Comparison of ENCODE assay signal across 8 cellular contexts in genomic region chr12:51590347-51591019, GRCh38. TPM values are rescaled to one million over a fixed set of nuclear protein-coding genes. Genes with fewer than 3 reads are reported as not detected.
DNase-seq lines count a peak whose midpoint lies in the region; ATAC-seq and TF ChIP-seq lines count a peak whose summit lies in the region.

No MANE protein-coding gene starts in this region.

- peak; percentile 70 for DNase-seq in Ammon's horn (ENCODE audit: low spot score)
- peak; percentile 75 for DNase-seq in IMR-90
- peak; percentile 90 for DNase-seq in OCI-LY7 (ENCODE audit: low spot score)
- peak; percentile 41 to 60 for DNase-seq in activated T-helper 1 cell treated with anti-CD3 and anti-CD28 coated beads, Interleukin-2, amount 50 U/mL, for 16 hours (ENCODE audit: low read depth in 1 of 2, low spot score in 1 of 2)
- DNase-seq in fibroblast of pulmonary artery (ENCODE audit: low read depth) = peak; percentile 49
- peak; percentile 98 for DNase-seq in neural progenitor cell (ENCODE audit: low spot score)
- peak; percentile 66 for DNase-seq in stomach

- no peaks in the 10 kb centered on the region for H3K9me3 Mint-ChIP-seq in neural progenitor cell

- H4K5ac ChIP-seq in IMR-90 (ENCODE audit: low read depth, low read length) = no peak overlapping the region

- H3K9ac ChIP-seq in IMR-90 (ENCODE audit: low read depth, low read length) (peak overlapping the region; percentile 54), neural progenitor cell (no peak overlapping the region)

- peaks cover 22% of the 10 kb centered on the region for H3K27me3 Mint-ChIP-seq in neural progenitor cell (ENCODE audit: insufficient read depth, low read depth)

- H3K4me1 ChIP-seq in IMR-90 (ENCODE audit: control insufficient read depth, insufficient read depth, low read length) (no peaks in the 10 kb centered on the region; the same call in 1 of the 2 replicates), OCI-LY7 (ENCODE audit: insufficient read depth, low read length, poor library complexity, severe bottlenecking) (peaks cover 8% of the 10 kb centered on the region), neural progenitor cell (peaks cover 5% of the 10 kb centered on the region), stomach (peaks cover 11 to 18% (median 13%) of the 10 kb centered on the region in 4 donors)

- H3K79me2 ChIP-seq in OCI-LY7 (ENCODE audit: insufficient read depth, low read depth, low read length) = no peaks in the 10 kb centered on the region
- H3K79me2 ChIP-seq in neural progenitor cell (ENCODE audit: low read depth) = peaks cover 34% of the 10 kb centered on the region

- dilution Hi-C loops in IMR-90 (cut with HindIII; ENCODE audit: low sequenced_read_pairs, unreplicated experiment) = no loop called here

- H3K18ac ChIP-seq in IMR-90 (ENCODE audit: low read depth, low read length) = no peak overlapping the region

- no peak overlapping the region for H2BK120ac ChIP-seq in IMR-90 (ENCODE audit: low read depth, low read length)

- no peak for TF ChIP-seq POLR2A in IMR-90 (IDR thresholded peaks at IDR 0.05; ENCODE audit: low read depth, low read length)
- no peak for TF ChIP-seq POLR2A in stomach (IDR thresholded peaks at IDR 0.05)

- in situ Hi-C loops in IMR-90 (cut with MboI; ENCODE audit: low sequenced_read_pairs) = no loop called here

- peaks cover 4% of the 10 kb centered on the region; the same call in 1 of the 2 replicates for H3K9me1 ChIP-seq in IMR-90 (ENCODE audit: insufficient read depth, low read length)

- peak overlapping the region; percentile 93 for H3K4me3 Mint-ChIP-seq in neural progenitor cell

- H3K4me1 Mint-ChIP-seq in neural progenitor cell = peaks cover 33% of the 10 kb centered on the region

- BruUV-seq in IMR-90 (replicated peaks; lab: Mats Ljungman, UMichigan) (no TSS peak), OCI-LY7 (replicated peaks; lab: Mats Ljungman, UMichigan) (no TSS peak)

- intact Hi-C loops in IMR-90 (cut with micrococcal nuclease) (loop anchor here (1.0 to 5.0 kb wide), 3 partner anchors 88 to 222 kb away; partner anchors contain the start of gene SLC4A8), OCI-LY7 (cut with micrococcal nuclease; ENCODE audit: unreplicated experiment) (loop anchor here (2.0 kb wide), 2 partner anchors 170 to 360 kb away; partner anchors contain the start of gene ACVR1B), stomach (cut with DNase I; ENCODE audit: low total_unique reads) (no loop called here)

- TF ChIP-seq CTCF in IMR-90 (conservative IDR thresholded peaks at IDR 0.05; ENCODE audit: low read depth, low read length) (peak; percentile 81), OCI-LY7 (conservative IDR thresholded peaks at IDR 0.05; ENCODE audit: low read length) (no peak; the same call in 1 of the 2 replicates), fibroblast of pulmonary artery (IDR thresholded peaks at IDR 0.05; ENCODE audit: low read length, missing control alignments) (peak; percentile 17), neural progenitor cell (IDR thresholded peaks at IDR 0.05) (peak; percentile 55), stomach (IDR thresholded peaks at IDR 0.05) (peak in 2 of 7 experiments; percentile 10 to 47)

- no peaks in the 10 kb centered on the region for H3K36me3 Mint-ChIP-seq in neural progenitor cell

- H3K14ac ChIP-seq in IMR-90 (replicated peaks; ENCODE audit: low read depth, low read length) = 0 out of 2 replicates have a peak overlapping the region, but pooled peaks have one; percentile 19

- TF ChIP-seq EP300 in stomach (IDR thresholded peaks at IDR 0.05) = no peak

- no peak overlapping the region for H3K56ac ChIP-seq in IMR-90 (ENCODE audit: extremely low read depth, insufficient read depth, low read length)

- peak overlapping the region in 1 of 2 experiments; percentile 30; a peak in 1 of 4 replicates for H4K8ac ChIP-seq in IMR-90 (ENCODE audit: low read depth in 2 of 2, low read length in 2 of 2)

- H3K4ac ChIP-seq in IMR-90 (ENCODE audit: low read depth, low read length) = peak overlapping the region; percentile 51; the same call in 1 of the 2 replicates

- peak overlapping the region; percentile 71; the same call in 1 of the 2 replicates for H3K23ac ChIP-seq in IMR-90 (ENCODE audit: low read depth, low read length)

- H2AFZ ChIP-seq in IMR-90 (replicated peaks; ENCODE audit: low read length, poor library complexity) (peak overlapping the region; percentile 91), OCI-LY7 (ENCODE audit: low read length) (peak overlapping the region; percentile 93), neural progenitor cell (replicated peaks) (peak overlapping the region; percentile 90)

- peak overlapping the region; percentile 88 for H3K27ac Mint-ChIP-seq in neural progenitor cell

- peak; percentile 49 for TF ChIP-seq RAD21 in IMR-90 (IDR thresholded peaks at IDR 0.05; ENCODE audit: low read length)

- H4K91ac ChIP-seq in IMR-90 (ENCODE audit: insufficient read depth, low read depth, low read length) = no peak overlapping the region

- POLR2A ChIA-PET in IMR-90 (lab: Charles Lee; ENCODE audit: unreplicated experiment) = no interaction called here
- POLR2A ChIA-PET in OCI-LY7 (lab: Charles Lee) = no interaction called here

- H3K9me2 ChIP-seq in OCI-LY7 (ENCODE audit: insufficient read depth, low read length) = no peaks in the 10 kb centered on the region

- H3K27me3 ChIP-seq in IMR-90 (ENCODE audit: control insufficient read depth, insufficient read depth, low read length) = no peaks in the 10 kb centered on the region
- peaks cover 16% of the 10 kb centered on the region for H3K27me3 ChIP-seq in neural progenitor cell
- H3K27me3 ChIP-seq in stomach = peaks cover 0 to 78% (median 22%) of the 10 kb centered on the region in 3 donors

- H3F3A ChIP-seq in neural progenitor cell (ENCODE audit: low read depth) = peaks cover 20% of the 10 kb centered on the region

- CTCF ChIA-PET in IMR-90 (lab: Yijun Ruan, JAX) (no interaction called here), OCI-LY7 (lab: Charles Lee; ENCODE audit: unreplicated experiment) (no interaction called here)

- peak overlapping the region; percentile 74 for H2AK9ac ChIP-seq in IMR-90 (replicated peaks; ENCODE audit: low read depth, low read length, poor library complexity)

- peaks cover 0 to 43% of the 10 kb centered on the region in 2 experiments; a peak in 3 of 4 replicates for H3K79me1 ChIP-seq in IMR-90 (ENCODE audit: low read depth in 1 of 2, low read length in 2 of 2)

- H3K27ac ChIP-seq in IMR-90 (ENCODE audit: insufficient read depth, low read length) = peak overlapping the region; percentile 39
- H3K27ac ChIP-seq in OCI-LY7 (ENCODE audit: low read depth, low read length, poor library complexity, severe bottlenecking) = no peak overlapping the region
- H3K27ac ChIP-seq in neural progenitor cell = no peak overlapping the region
- H3K27ac ChIP-seq in stomach = peak overlapping the region in 1 of 5 donors; percentile 32

- WGBS in IMR-90 (ENCODE audit: extremely low coverage in 2 of 2, insufficient read length in 1 of 2), 2 experiments = 5% methylated on average over 19 of the region's 68 CpGs; no CpG with 5 or more reads in 1 of the 2 experiments
- 3 to 13% (median 6%) methylated on average over 10 to 68 of the region's 68 CpGs for WGBS in stomach, 5 donors

- H4K20me1 ChIP-seq in IMR-90 (ENCODE audit: insufficient read depth, low read length) = peaks cover 26% of the 10 kb centered on the region; the same call in 1 of the 2 replicates
- H4K20me1 ChIP-seq in OCI-LY7 (ENCODE audit: insufficient read depth, low read length) = no peaks in the 10 kb centered on the region
- H4K20me1 ChIP-seq in neural progenitor cell (ENCODE audit: low read depth) = peaks cover 36% of the 10 kb centered on the region

- ATAC-seq in GM19351 (IDR thresholded peaks at IDR 0.05; ENCODE audit: unreplicated experiment) = peak; percentile 79
- ATAC-seq in IMR-90 (ENCODE audit: low read depth) = peak; percentile 87

- H2BK15ac ChIP-seq in IMR-90 (ENCODE audit: low read depth, low read length) = no peak overlapping the region

- peak overlapping the region; percentile 80 for H3K4me2 ChIP-seq in IMR-90 (ENCODE audit: low read depth, low read length)
- H3K4me2 ChIP-seq in OCI-LY7 (ENCODE audit: low read length) = peak overlapping the region; percentile 78
- peak overlapping the region; percentile 87 for H3K4me2 ChIP-seq in neural progenitor cell

- no peak overlapping the region for H2AK5ac ChIP-seq in IMR-90 (ENCODE audit: low read depth, low read length)

- H3K36me3 ChIP-seq in IMR-90 (ENCODE audit: control insufficient read depth, insufficient read depth, low read length) (no peaks in the 10 kb centered on the region), OCI-LY7 (ENCODE audit: insufficient read depth, low read length) (no peaks in the 10 kb centered on the region), neural progenitor cell (no peaks in the 10 kb centered on the region), stomach (no peaks in the 10 kb centered on the region)

- H2BK20ac ChIP-seq in IMR-90 (ENCODE audit: low read depth, low read length) = no peak overlapping the region

- H3K9me3 ChIP-seq in IMR-90 (ENCODE audit: control insufficient read depth, insufficient read depth, low read length) = no peaks in the 10 kb centered on the region
- no peaks in the 10 kb centered on the region for H3K9me3 ChIP-seq in OCI-LY7 (ENCODE audit: low read length)
- no peaks in the 10 kb centered on the region for H3K9me3 ChIP-seq in neural progenitor cell (ENCODE audit: low read depth)
- H3K9me3 ChIP-seq in stomach = no peaks in the 10 kb centered on the region

- peak overlapping the region; percentile 67 for H3K4me3 ChIP-seq in IMR-90 (ENCODE audit: insufficient read depth, low read depth, low read length)
- peak overlapping the region; percentile 66 for H3K4me3 ChIP-seq in OCI-LY7 (ENCODE audit: low read depth, low read length, poor library complexity, severe bottlenecking)
- H3K4me3 ChIP-seq in fibroblast of pulmonary artery (replicated peaks; ENCODE audit: low read depth, low read length) = peak overlapping the region; percentile 47
- peak overlapping the region; percentile 63 for H3K4me3 ChIP-seq in neural progenitor cell
- H3K4me3 ChIP-seq in stomach = peak overlapping the region; percentile 58 to 82 (median 68)

- peak overlapping the region; percentile 54 for H2BK5ac ChIP-seq in IMR-90 (ENCODE audit: low read depth, low read length, poor library complexity, severe bottlenecking)

TF ChIP-seq in IMR-90, 13 proteins besides CTCF, POLR2A, EP300 and RAD21:
- peak; percentile 48 for TF ChIP-seq SMC3 (IDR thresholded peaks at IDR 0.05; ENCODE audit: low read depth, low read length)
- TF ChIP-seq MAZ (IDR thresholded peaks at IDR 0.05; ENCODE audit: borderline replicate concordance, low read depth, low read length) = peak; percentile 85
- peak; percentile 55 for TF ChIP-seq RCOR1 (IDR thresholded peaks at IDR 0.05; ENCODE audit: insufficient replicate concordance, low read length)
- no peak for TF ChIP-seq BHLHE40 (IDR thresholded peaks at IDR 0.05; ENCODE audit: low read depth, low read length)

RNA-seq across cellular contexts. Expression of gene SCN8A, which starts 0.6 kb away (rescaled TPM):
- 14.7 and 19.7 TPM in 2 replicates for total RNA-seq in IMR-90 (2012; rRNA removed)
- 6.1 and 6.9 TPM in 2 replicates for polyA plus RNA-seq in IMR-90 (2012; rRNA removed)
- 2.1 and 2.6 TPM in 2 replicates for polyA plus RNA-seq in IMR-90 (2012; cell fraction: cytosol; rRNA removed)
- 16.1 and 41.1 TPM in 2 replicates for polyA plus RNA-seq in IMR-90 (2012; cell fraction: nucleus; rRNA removed; ENCODE audit: low replicate concordance)
- total RNA-seq in OCI-LY7 (2014; rRNA removed; shearing (Covaris generic)) = 0.88 and 5.9 TPM in 2 replicates
- total RNA-seq in OCI-LY7 (2022) = 2.6 and 3.5 TPM in 2 replicates
- 9.3 and 14.2 TPM in 2 replicates for total RNA-seq in neural progenitor cell (ENCODE audit: low replicate concordance)
- total RNA-seq in stomach = 10 to 100 TPM in 2 of 5 donors, 1 to 10 TPM in 3; 1.2 to 19.6 (median 8.7) TPM
- polyA plus RNA-seq in stomach = under 1 TPM; 0.08 to 0.44 (median 0.31) TPM
